ENCODE assay signal across 32 cellular contexts in the genomic region with DNA sequence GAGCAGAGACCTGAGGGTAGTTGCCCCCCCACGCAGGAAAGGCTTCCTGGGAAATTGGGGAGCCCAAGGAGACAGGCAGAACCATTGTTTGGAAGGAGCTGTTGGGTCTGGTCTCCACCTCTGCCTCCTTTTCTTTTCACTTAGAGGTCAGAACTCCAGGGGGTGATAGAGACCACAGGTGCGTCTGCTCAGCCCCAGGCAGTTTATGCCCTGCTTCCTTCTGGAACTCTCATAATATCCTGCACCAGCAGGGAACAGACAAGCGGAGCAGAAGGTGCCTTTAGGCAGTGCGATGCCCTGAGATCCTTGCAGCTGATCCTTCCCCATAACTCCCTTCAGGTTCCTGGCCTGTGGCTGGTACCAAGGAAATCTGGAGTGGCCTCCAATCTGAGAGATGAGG.
DNase-seq lines count a peak whose midpoint lies in the region; ATAC-seq and TF ChIP-seq lines count a peak whose summit lies in the region.
"Had no signal": no experiment of that assay in that cellular context is flagged by ENCODE, and none has a peak within 500 bp of the region (broad histone marks: within the 10 kb centered on the region; RNA-seq: fewer than 3 reads in every experiment).

No MANE protein-coding gene starts in this region.

- no peaks in the 10 kb centered on the region for H3K9me3 ChIP-seq in PC-3 (ENCODE audit: low read length)
- H3K9me3 ChIP-seq: A549, gastrocnemius medialis, mucosa of descending colon, suprapubic skin, upper lobe of right lung had no signal

- TF ChIP-seq CTCF in PC-3 (conservative IDR thresholded peaks at IDR 0.05; ENCODE audit: low read depth, low read length) = no peak

- POLR2A ChIA-PET in PC-3 (lab: Charles Lee; ENCODE audit: unreplicated experiment) = interaction anchor here (0.6 kb wide), 1 partner anchor 19 kb away, joined by 5 read pairs; no protein-coding TSS in a partner anchor

- BruUV-seq in PC-3 (replicated peaks; lab: Mats Ljungman, UMichigan) = no TSS peak

- H3K79me2 ChIP-seq in PC-3 (ENCODE audit: low read length) = no peaks in the 10 kb centered on the region
- H3K79me2 ChIP-seq: hepatocyte had no signal

- H3K9ac ChIP-seq in PC-3 (ENCODE audit: low read length) = no peak overlapping the region

- H3K27me3 ChIP-seq in PC-3 (ENCODE audit: low read length) (no peaks in the 10 kb centered on the region), layer of hippocampus (ENCODE audit: control insufficient read depth, insufficient read depth, low read length) (no peaks in the 10 kb centered on the region)
- H3K27me3 ChIP-seq: suprapubic skin had no signal

- H3K9me2 ChIP-seq in PC-3 (replicated peaks; ENCODE audit: low read length) = no peaks in the 10 kb centered on the region

- H3K27ac ChIP-seq in PC-3 (ENCODE audit: low read length) = no peak overlapping the region
- H3K27ac ChIP-seq in layer of hippocampus (ENCODE audit: low read depth, low read length) = peak overlapping the region; percentile 88
- H3K27ac ChIP-seq: A549, gastrocnemius medialis, hepatocyte, skin epidermis, suprapubic skin, upper lobe of right lung, WERI-Rb-1 had no signal

- intact Hi-C loops in PC-3 (cut with micrococcal nuclease) = no loop called here

- CTCF ChIA-PET in PC-3 (lab: Charles Lee) = no interaction called here

- no peaks in the 10 kb centered on the region for H3F3A ChIP-seq in PC-3 (ENCODE audit: low read length, unreplicated experiment)

- no peak overlapping the region for H3K4me2 ChIP-seq in PC-3 (ENCODE audit: low read length)
- H3K4me2 ChIP-seq: A549, hepatocyte had no signal

- H2AFZ ChIP-seq in PC-3 (ENCODE audit: low read length) = no peak overlapping the region
- H2AFZ ChIP-seq: hepatocyte had no signal

- no peaks in the 10 kb centered on the region for H4K20me1 ChIP-seq in PC-3 (ENCODE audit: low read length)

- DNase-seq in NCI-H748 (lab: John Stamatoyannopoulos, UW; ENCODE audit: unreplicated experiment) (peak; percentile 33), NCI-H748 treated with DMSO at 0.1 percent for 48 hours (lab: John Stamatoyannopoulos, UW) (no peak), PC-3 (no peak), UCSD-AML1 (lab: John Stamatoyannopoulos, UW; ENCODE audit: unreplicated experiment) (no peak), NCI-H1436 (lab: John Stamatoyannopoulos, UW) (no peak)
- DNase-seq in stimulated activated CD4-positive, alpha-beta T cell treated with anti-CD3 and anti-CD28 coated beads, Interleukin-4, amount 100 ng/mL, for 4 hours = no peak
- DNase-seq: activated CD4-positive, alpha-beta T cell treated with anti-CD3 and anti-CD28 coated beads, Interleukin-2, amount 10 ng/mL, durations not matched to agents 7 days and 5 days; activated effector memory CD4-positive, alpha-beta T cell treated with Interleukin-2 at 50 U/mL for 16 hours; activated T-cell treated with anti-CD3 and anti-CD28 coated beads, Interleukin-2, amount 50 U/mL, for 1 hour; Calu3; DMS79 treated with DMSO at 0.1 percent for 48 hours; gastrocnemius medialis; GF-D8; left cardiac atrium; mucosa of descending colon; NCI-H1105 treated with DMSO at 0.1 percent for 48 hours; NCI-H524 treated with DMSO at 0.1 percent for 48 hours; retina; stimulated activated naive B cell treated with anti-CD40 and anti-IgM and Interleukin-4, amounts not matched to agents 10 μg/mL and 1 μg/mL and 100 μg/mL, for 72 hours; SW 1271; T1000; upper lobe of right lung; WERI-Rb-1 had no signal

- H3K36me3 ChIP-seq in PC-3 (ENCODE audit: low read depth, low read length) = no peaks in the 10 kb centered on the region
- H3K36me3 ChIP-seq: gastrocnemius medialis, suprapubic skin, upper lobe of right lung, WERI-Rb-1 had no signal

- 0 out of 2 replicates have a peak, but pooled peaks have one; percentile 15 for ATAC-seq in PC-3
- ATAC-seq in HG02610 (IDR thresholded peaks at IDR 0.05; ENCODE audit: unreplicated experiment) = no peak
- ATAC-seq: A549; activated naive CD4-positive, alpha-beta T cell treated with anti-CD3 and anti-CD28 coated beads, Interleukin-2, amount 50 U/mL, for 72 hours; gastrocnemius medialis; left cardiac atrium; mucosa of descending colon; natural killer cell treated with Interleukin-12 subunit alpha and Interleukin-12 subunit beta and Interleukin-15 and Interleukin-18, amount 100 ng/mL, for 72 hours; stimulated activated naive B cell treated with anti-CD40 and anti-IgM and Interleukin-4, amounts not matched to agents 10 μg/mL and 1 μg/mL and 100 μg/mL, for 72 hours; upper lobe of right lung had no signal

- H3K4me3 ChIP-seq in PC-3 (ENCODE audit: low read length) = no peak overlapping the region
- H3K4me3 ChIP-seq: A549, gastrocnemius medialis, hepatocyte, lung, mucosa of descending colon, skin epidermis, suprapubic skin, upper lobe of right lung had no signal

- no peaks in the 10 kb centered on the region for H3K4me1 ChIP-seq in PC-3 (ENCODE audit: insufficient read depth, low read length)
- H3K4me1 ChIP-seq: A549, gastrocnemius medialis, suprapubic skin, upper lobe of right lung had no signal
